Comparison of ENCODE assay signal across 27 cellular contexts in the genomic region with DNA sequence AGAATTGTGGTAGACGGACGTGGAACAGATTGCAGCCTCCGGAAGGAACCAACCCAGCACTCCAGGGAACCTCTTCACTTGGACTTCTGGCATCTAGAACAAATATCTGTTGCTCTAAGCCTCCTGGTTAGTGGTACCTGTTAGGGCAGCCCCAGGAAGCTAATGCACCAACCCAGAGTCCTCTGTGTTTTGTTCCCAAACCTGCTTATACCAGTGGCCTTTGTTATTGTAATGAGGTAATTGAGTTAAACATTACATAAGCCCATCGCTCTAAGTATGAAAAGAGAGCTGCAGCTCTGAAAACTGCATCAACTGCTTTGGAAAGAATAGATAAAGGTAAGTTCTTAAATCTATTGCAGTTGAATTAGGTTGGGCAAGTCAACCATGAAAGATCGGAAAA.
"Had no signal": no experiment of that assay in that cellular context is flagged by ENCODE, and none has a peak within 500 bp of the region (broad histone marks: within the 10 kb centered on the region; RNA-seq: fewer than 3 reads in every experiment).

No MANE protein-coding gene starts in this region.

- H3K4me1 ChIP-seq: esophagus muscularis mucosa, foreskin keratinocyte, gastroesophageal sphincter, heart right ventricle, psoas muscle, sigmoid colon, suprapubic skin, vagina had no signal

- H3K36me3 ChIP-seq: esophagus muscularis mucosa, gastroesophageal sphincter, heart right ventricle, neutrophil, sigmoid colon, suprapubic skin, vagina had no signal

- H3K9me3 ChIP-seq: esophagus muscularis mucosa, gastroesophageal sphincter, heart right ventricle, neutrophil, psoas muscle, sigmoid colon, suprapubic skin, vagina had no signal

- H3K27me3 ChIP-seq: foreskin keratinocyte, neutrophil, vagina had no signal

- H3K27ac ChIP-seq: coronary artery, esophagus muscularis mucosa, foreskin keratinocyte, gastroesophageal sphincter, heart right ventricle, neutrophil, psoas muscle, sigmoid colon, suprapubic skin, vagina had no signal

- H3K4me3 ChIP-seq: coronary artery, esophagus muscularis mucosa, gastroesophageal sphincter, heart right ventricle, lung, psoas muscle, sigmoid colon, suprapubic skin, vagina had no signal

- DNase-seq: dermis blood vessel endothelial cell; effector memory CD4-positive, alpha-beta T cell; foreskin keratinocyte; heart right ventricle; hippocampal formation; immature natural killer cell; islet precursor cell; kidney glomerular epithelial cell; natural killer cell; posterior cingulate gyrus; psoas muscle; right cardiac atrium; sigmoid colon; stimulated activated CD4-positive, alpha-beta T cell treated with anti-CD3 and anti-CD28 coated beads, Interleukin-1b, Interleukin-23, amount 100 ng/mL, for 48 hours; stimulated activated CD4-positive, alpha-beta T cell treated with anti-CD3 and anti-CD28 coated beads, Interleukin-4, amount 100 ng/mL, for 1 hour; stimulated activated CD8-positive, alpha-beta memory T cell treated with anti-CD3 and anti-CD28 coated beads, Interleukin-4, amount 100 ng/mL, for 48 hours; stimulated activated naive CD4-positive, alpha-beta T cell; stimulated activated naive CD8-positive, alpha-beta T cell treated with anti-CD3 and anti-CD28 coated beads, Interleukin-15, amount 100 ng/mL, for 72 hours; trophoblast cell had no signal

- ATAC-seq: foreskin keratinocyte; gastroesophageal sphincter; left lobe of liver; natural killer cell; psoas muscle; right cardiac atrium; stimulated activated naive CD8-positive, alpha-beta T cell treated with anti-CD3 and anti-CD28 coated beads, Interleukin-15, amount 100 ng/mL, for 72 hours had no signal
